ENCODE assay signal across 14 cellular contexts in genomic region chr15:25368855-25369254, GRCh38.
"Had no signal": no experiment of that assay in that cellular context is flagged by ENCODE, and none has a peak within 500 bp of the region (broad histone marks: within the 10 kb centered on the region; RNA-seq: fewer than 3 reads in every experiment).

No MANE protein-coding gene starts in this region.

- H3K4me1 ChIP-seq: parathyroid adenoma had no signal

- H3K9me3 Mint-ChIP-seq: naive B cell had no signal

- H3K79me2 ChIP-seq: parathyroid adenoma had no signal

- H3K4me3 Mint-ChIP-seq: activated naive CD8-positive, alpha-beta T cell treated with anti-CD3 and anti-CD28 coated beads, Interleukin-2, amount 10 ng/mL, durations not matched to agents 7 days and 5 days had no signal

- H3K27me3 Mint-ChIP-seq: activated naive CD8-positive, alpha-beta T cell treated with anti-CD3 and anti-CD28 coated beads, Interleukin-2, amount 10 ng/mL, durations not matched to agents 7 days and 5 days; naive B cell had no signal

- H3K27ac ChIP-seq: ascending aorta, coronary artery, heart right ventricle, parathyroid adenoma had no signal

- FAIRE-seq: endothelial cell of umbilical vein, small intestine, urothelium cell line had no signal

- H3K27ac Mint-ChIP-seq: activated naive CD8-positive, alpha-beta T cell treated with anti-CD3 and anti-CD28 coated beads, Interleukin-2, amount 10 ng/mL, durations not matched to agents 7 days and 5 days had no signal

- H3K4me3 ChIP-seq: ascending aorta, coronary artery, heart right ventricle had no signal

- H3K9ac ChIP-seq: parathyroid adenoma had no signal

- H2AFZ ChIP-seq: parathyroid adenoma had no signal

- DNase-seq: activated effector memory CD4-positive, alpha-beta T cell treated with anti-CD3 and anti-CD28 coated beads, Interleukin-2, amount 50 U/mL, for 16 hours; activated naive CD8-positive, alpha-beta T cell treated with anti-CD3 and anti-CD28 coated beads, Interleukin-2, amount 10 ng/mL, durations not matched to agents 7 days and 5 days; activated T-cell treated with anti-CD3 and anti-CD28 coated beads, Interleukin-2, amount 50 U/mL, for 1 hour; effector CD4-positive, alpha-beta T cell; heart right ventricle; kidney; naive B cell; small intestine; T-helper 2 cell had no signal

- ATAC-seq: heart right ventricle had no signal

- H3K9me3 ChIP-seq: ascending aorta, heart right ventricle had no signal

- H3K27me3 ChIP-seq: ascending aorta, heart right ventricle had no signal
